14 cellular contexts compared by ENCODE assay signal in genomic region chr6:169451065-169451840, GRCh38.
DNase-seq lines count a peak whose midpoint lies in the region; ATAC-seq and TF ChIP-seq lines count a peak whose summit lies in the region.
"Had no signal": no experiment of that assay in that cellular context is flagged by ENCODE, and none has a peak within 500 bp of the region (broad histone marks: within the 10 kb centered on the region; RNA-seq: fewer than 3 reads in every experiment).

No MANE protein-coding gene starts in this region.

- H3K4me3 ChIP-seq in gastroesophageal sphincter: peak overlapping the region; percentile 39 to 47
- H3K4me3 ChIP-seq in skin epidermis: peak overlapping the region in 1 of 7 experiments; percentile 32
- H3K4me3 ChIP-seq in Karpas-422 (ENCODE audit: low read length): no peak overlapping the region

- no peaks in the 10 kb centered on the region; the same call in 1 of the 2 replicates for H3K27me3 Mint-ChIP-seq in WTC11 (ENCODE audit: low read depth)
- H3K27me3 Mint-ChIP-seq: activated naive CD4-positive, alpha-beta T cell treated with anti-CD3 and anti-CD28 coated beads, Interleukin-2, amount 50 U/mL, for 24 hours; type B pancreatic cell had no signal

- no peak overlapping the region for H3K9ac ChIP-seq in Karpas-422 (ENCODE audit: low read length)

- no peaks in the 10 kb centered on the region for H3K9me3 ChIP-seq in gastroesophageal sphincter
- H3K9me3 ChIP-seq in Karpas-422 (ENCODE audit: low read length): no peaks in the 10 kb centered on the region

- no peaks in the 10 kb centered on the region for H3K36me3 Mint-ChIP-seq in WTC11
- H3K36me3 Mint-ChIP-seq: activated naive CD4-positive, alpha-beta T cell treated with anti-CD3 and anti-CD28 coated beads, Interleukin-2, amount 50 U/mL, for 24 hours; type B pancreatic cell had no signal

- DNase-seq in WTC11 (ENCODE audit: low spot score) (no peak), NCI-H146 treated with DMSO at 0.1 percent for 48 hours (lab: John Stamatoyannopoulos, UW; ENCODE audit: unreplicated experiment) (no peak), Karpas-422 (no peak), SIG-M5 treated with dmso at 0.1 percent for 504 hours (lab: John Stamatoyannopoulos, UW; ENCODE audit: unreplicated experiment) (no peak), DMS153 treated with DMSO at 0.1 percent for 48 hours (lab: John Stamatoyannopoulos, UW; ENCODE audit: unreplicated experiment) (no peak)
- DNase-seq: DMS79; naive thymus-derived CD8-positive, alpha-beta T cell; NCI-H2029; NCI-H69 had no signal

- WGBS in gastroesophageal sphincter (ENCODE audit: low coverage in 1 of 2), 2 donors: 79 to 84% methylated on average over 13 to 14 of the region's 14 CpGs

- H2AFZ ChIP-seq in Karpas-422 (ENCODE audit: low read length): no peak overlapping the region

- H3K27ac ChIP-seq in C4-2B (peak overlapping the region; percentile 31; the same call in 1 of the 2 replicates), gastroesophageal sphincter (peak overlapping the region in 2 of 4 donors; percentile 77 to 79), skin epidermis (peak overlapping the region in 20 of 21 experiments; percentile 21 to 93 (median 82)), Karpas-422 (ENCODE audit: low read length) (no peak overlapping the region)

- H3K4me1 ChIP-seq in gastroesophageal sphincter: peaks cover 0 to 11% (median 0%) of the 10 kb centered on the region in 3 donors
- no peaks in the 10 kb centered on the region for H3K4me1 ChIP-seq in Karpas-422 (ENCODE audit: low read length)

- CTCF ChIA-PET in WTC11 (lab: Charles Lee): no interaction called here

- H3K4me1 Mint-ChIP-seq in WTC11: no peaks in the 10 kb centered on the region
- H3K4me1 Mint-ChIP-seq: activated naive CD4-positive, alpha-beta T cell treated with anti-CD3 and anti-CD28 coated beads, Interleukin-2, amount 50 U/mL, for 24 hours; naive thymus-derived CD8-positive, alpha-beta T cell had no signal

- H4K20me1 ChIP-seq in Karpas-422 (ENCODE audit: insufficient read depth, low read depth, low read length): no peaks in the 10 kb centered on the region

- no peak for TF ChIP-seq POLR2A in gastroesophageal sphincter (IDR thresholded peaks at IDR 0.05)

- ATAC-seq in WTC11 (no peak), gastroesophageal sphincter (no peak)
- ATAC-seq: naive thymus-derived CD8-positive, alpha-beta T cell had no signal

- H3K9me3 Mint-ChIP-seq in WTC11: no peaks in the 10 kb centered on the region
- H3K9me3 Mint-ChIP-seq: activated naive CD4-positive, alpha-beta T cell treated with anti-CD3 and anti-CD28 coated beads, Interleukin-2, amount 50 U/mL, for 24 hours; naive thymus-derived CD8-positive, alpha-beta T cell; type B pancreatic cell had no signal

- peak overlapping the region; percentile 31; the same call in 1 of the 2 replicates for H3K27ac Mint-ChIP-seq in WTC11
- H3K27ac Mint-ChIP-seq: activated naive CD4-positive, alpha-beta T cell treated with anti-CD3 and anti-CD28 coated beads, Interleukin-2, amount 50 U/mL, for 24 hours; naive thymus-derived CD8-positive, alpha-beta T cell; type B pancreatic cell had no signal

- H3K27me3 ChIP-seq in gastroesophageal sphincter: no peaks in the 10 kb centered on the region
- H3K27me3 ChIP-seq in Karpas-422 (ENCODE audit: low read length): no peaks in the 10 kb centered on the region

- H3K79me2 ChIP-seq in Karpas-422 (ENCODE audit: low read length): no peaks in the 10 kb centered on the region

- H3K36me3 ChIP-seq in gastroesophageal sphincter (peaks cover 0 to 3% of the 10 kb centered on the region in 2 donors), Karpas-422 (ENCODE audit: insufficient read depth, low read length) (no peaks in the 10 kb centered on the region)

- POLR2A ChIA-PET in WTC11 (lab: Charles Lee): no interaction called here

- no peak overlapping the region for H3K4me3 Mint-ChIP-seq in WTC11
- H3K4me3 Mint-ChIP-seq: activated naive CD4-positive, alpha-beta T cell treated with anti-CD3 and anti-CD28 coated beads, Interleukin-2, amount 50 U/mL, for 24 hours; naive thymus-derived CD8-positive, alpha-beta T cell; type B pancreatic cell had no signal

- TF ChIP-seq CTCF in C4-2B (conservative IDR thresholded peaks at IDR 0.05): no peak
- TF ChIP-seq CTCF in WTC11 (IDR thresholded peaks at IDR 0.05): no peak
- no peak for TF ChIP-seq CTCF in gastroesophageal sphincter (IDR thresholded peaks at IDR 0.05)

- no peaks in the 10 kb centered on the region for H3K9me2 ChIP-seq in Karpas-422 (replicated peaks; ENCODE audit: insufficient read depth, low read length)

- no peak overlapping the region for H3K4me2 ChIP-seq in Karpas-422 (ENCODE audit: low read depth, low read length, poor library complexity, severe bottlenecking)

- TF ChIP-seq EP300 in gastroesophageal sphincter (IDR thresholded peaks at IDR 0.05): no peak

TF ChIP-seq in WTC11, 78 proteins besides CTCF, POLR2A, EP300 and RAD21 (continues in another document):
- TF ChIP-seq, protein P1, sequence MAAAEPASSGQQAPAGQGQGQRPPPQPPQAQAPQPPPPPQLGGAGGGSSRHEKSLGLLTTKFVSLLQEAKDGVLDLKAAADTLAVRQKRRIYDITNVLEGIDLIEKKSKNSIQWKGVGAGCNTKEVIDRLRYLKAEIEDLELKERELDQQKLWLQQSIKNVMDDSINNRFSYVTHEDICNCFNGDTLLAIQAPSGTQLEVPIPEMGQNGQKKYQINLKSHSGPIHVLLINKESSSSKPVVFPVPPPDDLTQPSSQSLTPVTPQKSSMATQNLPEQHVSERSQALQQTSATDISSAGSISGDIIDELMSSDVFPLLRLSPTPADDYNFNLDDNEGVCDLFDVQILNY (CRISPR knock-in tag; IDR thresholded peaks at IDR 0.05): no peak
- TF ChIP-seq GABPB1 (CRISPR knock-in tag; IDR thresholded peaks at IDR 0.05) (no peak), OVOL2 (CRISPR knock-in tag; IDR thresholded peaks at IDR 0.05; ENCODE audit: borderline replicate concordance) (no peak), AR (CRISPR knock-in tag; IDR thresholded peaks at IDR 0.05) (no peak), HMGA2 (CRISPR knock-in tag; IDR thresholded peaks at IDR 0.05) (no peak), SP1 (CRISPR knock-in tag; conservative IDR thresholded peaks at IDR 0.05) (no peak), NR2C2 (CRISPR knock-in tag; IDR thresholded peaks at IDR 0.05) (no peak), SOX15 (CRISPR knock-in tag; IDR thresholded peaks at IDR 0.05) (no peak)
- TF ChIP-seq, protein P2, sequence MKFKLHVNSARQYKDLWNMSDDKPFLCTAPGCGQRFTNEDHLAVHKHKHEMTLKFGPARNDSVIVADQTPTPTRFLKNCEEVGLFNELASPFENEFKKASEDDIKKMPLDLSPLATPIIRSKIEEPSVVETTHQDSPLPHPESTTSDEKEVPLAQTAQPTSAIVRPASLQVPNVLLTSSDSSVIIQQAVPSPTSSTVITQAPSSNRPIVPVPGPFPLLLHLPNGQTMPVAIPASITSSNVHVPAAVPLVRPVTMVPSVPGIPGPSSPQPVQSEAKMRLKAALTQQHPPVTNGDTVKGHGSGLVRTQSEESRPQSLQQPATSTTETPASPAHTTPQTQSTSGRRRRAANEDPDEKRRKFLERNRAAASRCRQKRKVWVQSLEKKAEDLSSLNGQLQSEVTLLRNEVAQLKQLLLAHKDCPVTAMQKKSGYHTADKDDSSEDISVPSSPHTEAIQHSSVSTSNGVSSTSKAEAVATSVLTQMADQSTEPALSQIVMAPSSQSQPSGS (CRISPR knock-in tag; IDR thresholded peaks at IDR 0.05; ENCODE audit: borderline replicate concordance, low read depth): no peak
- TF ChIP-seq, protein P3, sequence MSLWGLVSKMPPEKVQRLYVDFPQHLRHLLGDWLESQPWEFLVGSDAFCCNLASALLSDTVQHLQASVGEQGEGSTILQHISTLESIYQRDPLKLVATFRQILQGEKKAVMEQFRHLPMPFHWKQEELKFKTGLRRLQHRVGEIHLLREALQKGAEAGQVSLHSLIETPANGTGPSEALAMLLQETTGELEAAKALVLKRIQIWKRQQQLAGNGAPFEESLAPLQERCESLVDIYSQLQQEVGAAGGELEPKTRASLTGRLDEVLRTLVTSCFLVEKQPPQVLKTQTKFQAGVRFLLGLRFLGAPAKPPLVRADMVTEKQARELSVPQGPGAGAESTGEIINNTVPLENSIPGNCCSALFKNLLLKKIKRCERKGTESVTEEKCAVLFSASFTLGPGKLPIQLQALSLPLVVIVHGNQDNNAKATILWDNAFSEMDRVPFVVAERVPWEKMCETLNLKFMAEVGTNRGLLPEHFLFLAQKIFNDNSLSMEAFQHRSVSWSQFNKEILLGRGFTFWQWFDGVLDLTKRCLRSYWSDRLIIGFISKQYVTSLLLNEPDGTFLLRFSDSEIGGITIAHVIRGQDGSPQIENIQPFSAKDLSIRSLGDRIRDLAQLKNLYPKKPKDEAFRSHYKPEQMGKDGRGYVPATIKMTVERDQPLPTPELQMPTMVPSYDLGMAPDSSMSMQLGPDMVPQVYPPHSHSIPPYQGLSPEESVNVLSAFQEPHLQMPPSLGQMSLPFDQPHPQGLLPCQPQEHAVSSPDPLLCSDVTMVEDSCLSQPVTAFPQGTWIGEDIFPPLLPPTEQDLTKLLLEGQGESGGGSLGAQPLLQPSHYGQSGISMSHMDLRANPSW (CRISPR knock-in tag; conservative IDR thresholded peaks at IDR 0.05; ENCODE audit: low read depth): no peak
